In genomic region chr2:213249502-213249901, GRCh38 we compare ENCODE assay signal across 1 cellular context.
TF ChIP-seq lines count a peak whose summit lies in the region.

No MANE protein-coding gene starts in this region.

TF ChIP-seq in SK-N-SH treated with all-trans-retinoic acid at 6 μM for 48 hours, 23 proteins besides CTCF, POLR2A, EP300 and RAD21 (continued from another document):
- TF ChIP-seq ZFP3 (CRISPR knock-in tag; IDR thresholded peaks at IDR 0.05) (no peak), RARB (CRISPR knock-in tag; IDR thresholded peaks at IDR 0.05) (no peak), CREB5 (CRISPR knock-in tag; IDR thresholded peaks at IDR 0.05; ENCODE audit: low read depth) (no peak), TOX (CRISPR knock-in tag; IDR thresholded peaks at IDR 0.05; ENCODE audit: borderline replicate concordance) (no peak), ZC3H10 (CRISPR knock-in tag; IDR thresholded peaks at IDR 0.05) (no peak), CSDC2 (CRISPR knock-in tag; IDR thresholded peaks at IDR 0.05) (no peak), ESRRG (CRISPR knock-in tag; IDR thresholded peaks at IDR 0.05) (no peak), OSR1 (CRISPR knock-in tag; IDR thresholded peaks at IDR 0.05) (no peak), SNAI2 (CRISPR knock-in tag; IDR thresholded peaks at IDR 0.05) (no peak)
